Comparison of ENCODE assay signal across 10 cellular contexts in the genomic region with DNA sequence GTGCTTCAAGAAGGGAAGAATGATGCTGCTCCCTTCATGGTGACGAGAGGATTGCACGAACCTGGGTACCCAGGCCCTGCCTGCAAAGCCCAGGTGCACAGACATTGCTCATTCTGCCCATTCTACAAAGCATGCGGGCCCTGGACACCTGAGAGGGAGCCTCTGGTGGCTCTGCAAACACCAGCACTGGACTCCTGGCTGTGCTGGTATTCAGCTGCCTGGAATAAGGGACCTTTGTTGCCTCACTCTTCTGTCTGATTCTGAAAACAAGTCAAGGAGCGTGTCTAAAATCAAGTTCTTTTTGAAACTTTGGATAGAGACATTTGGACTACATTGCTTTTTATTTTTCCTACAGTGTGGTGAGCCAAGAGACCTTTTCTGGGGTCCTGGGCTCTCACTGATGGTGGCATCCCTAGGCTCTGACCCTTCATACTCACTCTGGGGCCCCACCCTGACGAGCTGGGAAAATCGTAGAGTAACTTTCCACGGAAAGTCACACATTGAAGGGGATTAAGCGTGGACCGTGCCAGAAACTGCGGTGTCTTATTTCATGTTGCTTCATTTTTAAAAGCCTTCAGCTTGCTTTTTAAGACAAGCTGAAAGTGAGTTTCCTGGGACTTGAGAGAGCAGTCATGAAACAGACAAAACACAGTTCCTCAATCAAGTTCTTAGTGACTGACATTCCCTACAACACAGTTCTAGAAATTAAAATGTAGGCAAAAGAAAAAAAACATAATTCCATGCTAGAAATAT. TPM values are rescaled to one million over a fixed set of nuclear protein-coding genes. Genes with fewer than 3 reads are reported as not detected.
A peak's percentile ranks its signal among the peaks of the same experiment; 100 is the strongest.
DNase-seq lines count a peak whose midpoint lies in the region; ATAC-seq and TF ChIP-seq lines count a peak whose summit lies in the region.
"Had no signal": no experiment of that assay in that cellular context is flagged by ENCODE, and none has a peak within 500 bp of the region (broad histone marks: within the 10 kb centered on the region; RNA-seq: fewer than 3 reads in every experiment).

No MANE protein-coding gene starts in this region.

- 82 to 91% (median 90%) methylated on average over 10 of the region's 10 CpGs for WGBS in spleen, 5 donors

- DNase-seq in EH (ENCODE audit: low read depth) (peak; percentile 25), chondrocyte (ENCODE audit: low spot score) (no peak), spleen (no peak), NCI-H187 treated with DMSO at 0.1 percent for 48 hours (lab: John Stamatoyannopoulos, UW) (no peak), NCI-H524 (lab: John Stamatoyannopoulos, UW) (no peak)
- no peak for DNase-seq in stimulated activated naive CD8-positive, alpha-beta T cell treated with anti-CD3 and anti-CD28 coated beads, Interleukin-15, Interleukin-2, amounts not matched to agents 100 U/mL and 50 U/mL, for 24 hours
- DNase-seq: MM.1S, NCI-H446 treated with DMSO at 0.1 percent for 48 hours had no signal

- no peak for TF ChIP-seq POLR2A in spleen (IDR thresholded peaks at IDR 0.05)

- H3K4me3 ChIP-seq in spleen: no peak overlapping the region

- H3K36me3 Mint-ChIP-seq in chondrocyte (ENCODE audit: low read depth): no peaks in the 10 kb centered on the region

- intact Hi-C loops in spleen (cut with DNase I; ENCODE audit: low total_unique reads): no loop called here

- no peak for ATAC-seq in GM19397 (IDR thresholded peaks at IDR 0.05; ENCODE audit: unreplicated experiment)
- ATAC-seq in stimulated activated naive CD8-positive, alpha-beta T cell treated with anti-CD3 and anti-CD28 coated beads, Interleukin-15, Interleukin-2, amounts not matched to agents 100 U/mL and 50 U/mL, for 24 hours: no peak

- TF ChIP-seq CTCF in chondrocyte (IDR thresholded peaks at IDR 0.05) (no peak), spleen (IDR thresholded peaks at IDR 0.05 in 8 of 11, conservative IDR thresholded peaks at IDR 0.05 in 3 of 11) (no peak)

- no peaks in the 10 kb centered on the region for H3K36me3 ChIP-seq in spleen

- no peak overlapping the region for H3K4me3 Mint-ChIP-seq in chondrocyte (ENCODE audit: unreplicated experiment)

- H3K27me3 Mint-ChIP-seq in chondrocyte (ENCODE audit: low read depth): no peaks in the 10 kb centered on the region

- H3K27me3 ChIP-seq in layer of hippocampus (ENCODE audit: control insufficient read depth, insufficient read depth, low read length) (no peaks in the 10 kb centered on the region), spleen (replicated peaks in 1 of 7) (peaks cover 0 to 18% (median 0%) of the 10 kb centered on the region in 7 donors)

- peak overlapping the region; percentile 70 for H3K27ac ChIP-seq in layer of hippocampus (ENCODE audit: low read depth, low read length)
- peak overlapping the region in 7 of 8 donors; percentile 9 to 78 (median 46) for H3K27ac ChIP-seq in spleen

- H3K27ac Mint-ChIP-seq in chondrocyte (ENCODE audit: unreplicated experiment): peak overlapping the region; percentile 97

- H3K4me1 ChIP-seq in spleen: peaks cover 17 to 48% (median 28%) of the 10 kb centered on the region in 6 donors

- H3K9me3 Mint-ChIP-seq in chondrocyte (ENCODE audit: low read depth): no peaks in the 10 kb centered on the region

- H3K9me3 ChIP-seq in spleen: no peaks in the 10 kb centered on the region

- peaks cover 66% of the 10 kb centered on the region for H3K4me1 Mint-ChIP-seq in chondrocyte (ENCODE audit: low read depth)

RNA-seq across cellular contexts. Expression of gene ABCA4, which starts 24.0 kb away (rescaled TPM):
- 0.22 to 0.63 TPM (median 0.26 TPM) in 3 replicates for total RNA-seq in chondrocyte
- total RNA-seq in spleen: under 1 TPM; 0.17 to 0.64 (median 0.26) TPM
- under 1 TPM; 0.04 to 0.10 (median 0.05) TPM for polyA plus RNA-seq in spleen
